ENCODE assay signal across 1 cellular context in genomic region chr2:169285528-169285927, GRCh38.
TF ChIP-seq lines count a peak whose summit lies in the region.

No MANE protein-coding gene starts in this region.

TF ChIP-seq in H1, 55 proteins besides CTCF, POLR2A, EP300 and RAD21:
- TF ChIP-seq SIN3A (conservative IDR thresholded peaks at IDR 0.05 in 1 of 2, IDR thresholded peaks at IDR 0.05 in 1 of 2; ENCODE audit: low read depth in 1 of 2, low read length in 2 of 2) (0 out of 4 replicates have a peak, but pooled peaks of 1 of the 2 experiments have one; percentile 42), FOSL1 (IDR thresholded peaks at IDR 0.05; ENCODE audit: insufficient read depth, low read depth, low read length) (no peak)
